In genomic region chr3:7307410-7307809, GRCh38 we compare ENCODE assay signal across 1 cellular context.
TF ChIP-seq lines count a peak whose summit lies in the region.

No MANE protein-coding gene starts in this region.

TF ChIP-seq in GM23338, 12 proteins besides CTCF, POLR2A, EP300 and RAD21 (continued from another document):
- TF ChIP-seq REST (IDR thresholded peaks at IDR 0.05; ENCODE audit: unreplicated experiment) = no peak
- TF ChIP-seq, protein P1, sequence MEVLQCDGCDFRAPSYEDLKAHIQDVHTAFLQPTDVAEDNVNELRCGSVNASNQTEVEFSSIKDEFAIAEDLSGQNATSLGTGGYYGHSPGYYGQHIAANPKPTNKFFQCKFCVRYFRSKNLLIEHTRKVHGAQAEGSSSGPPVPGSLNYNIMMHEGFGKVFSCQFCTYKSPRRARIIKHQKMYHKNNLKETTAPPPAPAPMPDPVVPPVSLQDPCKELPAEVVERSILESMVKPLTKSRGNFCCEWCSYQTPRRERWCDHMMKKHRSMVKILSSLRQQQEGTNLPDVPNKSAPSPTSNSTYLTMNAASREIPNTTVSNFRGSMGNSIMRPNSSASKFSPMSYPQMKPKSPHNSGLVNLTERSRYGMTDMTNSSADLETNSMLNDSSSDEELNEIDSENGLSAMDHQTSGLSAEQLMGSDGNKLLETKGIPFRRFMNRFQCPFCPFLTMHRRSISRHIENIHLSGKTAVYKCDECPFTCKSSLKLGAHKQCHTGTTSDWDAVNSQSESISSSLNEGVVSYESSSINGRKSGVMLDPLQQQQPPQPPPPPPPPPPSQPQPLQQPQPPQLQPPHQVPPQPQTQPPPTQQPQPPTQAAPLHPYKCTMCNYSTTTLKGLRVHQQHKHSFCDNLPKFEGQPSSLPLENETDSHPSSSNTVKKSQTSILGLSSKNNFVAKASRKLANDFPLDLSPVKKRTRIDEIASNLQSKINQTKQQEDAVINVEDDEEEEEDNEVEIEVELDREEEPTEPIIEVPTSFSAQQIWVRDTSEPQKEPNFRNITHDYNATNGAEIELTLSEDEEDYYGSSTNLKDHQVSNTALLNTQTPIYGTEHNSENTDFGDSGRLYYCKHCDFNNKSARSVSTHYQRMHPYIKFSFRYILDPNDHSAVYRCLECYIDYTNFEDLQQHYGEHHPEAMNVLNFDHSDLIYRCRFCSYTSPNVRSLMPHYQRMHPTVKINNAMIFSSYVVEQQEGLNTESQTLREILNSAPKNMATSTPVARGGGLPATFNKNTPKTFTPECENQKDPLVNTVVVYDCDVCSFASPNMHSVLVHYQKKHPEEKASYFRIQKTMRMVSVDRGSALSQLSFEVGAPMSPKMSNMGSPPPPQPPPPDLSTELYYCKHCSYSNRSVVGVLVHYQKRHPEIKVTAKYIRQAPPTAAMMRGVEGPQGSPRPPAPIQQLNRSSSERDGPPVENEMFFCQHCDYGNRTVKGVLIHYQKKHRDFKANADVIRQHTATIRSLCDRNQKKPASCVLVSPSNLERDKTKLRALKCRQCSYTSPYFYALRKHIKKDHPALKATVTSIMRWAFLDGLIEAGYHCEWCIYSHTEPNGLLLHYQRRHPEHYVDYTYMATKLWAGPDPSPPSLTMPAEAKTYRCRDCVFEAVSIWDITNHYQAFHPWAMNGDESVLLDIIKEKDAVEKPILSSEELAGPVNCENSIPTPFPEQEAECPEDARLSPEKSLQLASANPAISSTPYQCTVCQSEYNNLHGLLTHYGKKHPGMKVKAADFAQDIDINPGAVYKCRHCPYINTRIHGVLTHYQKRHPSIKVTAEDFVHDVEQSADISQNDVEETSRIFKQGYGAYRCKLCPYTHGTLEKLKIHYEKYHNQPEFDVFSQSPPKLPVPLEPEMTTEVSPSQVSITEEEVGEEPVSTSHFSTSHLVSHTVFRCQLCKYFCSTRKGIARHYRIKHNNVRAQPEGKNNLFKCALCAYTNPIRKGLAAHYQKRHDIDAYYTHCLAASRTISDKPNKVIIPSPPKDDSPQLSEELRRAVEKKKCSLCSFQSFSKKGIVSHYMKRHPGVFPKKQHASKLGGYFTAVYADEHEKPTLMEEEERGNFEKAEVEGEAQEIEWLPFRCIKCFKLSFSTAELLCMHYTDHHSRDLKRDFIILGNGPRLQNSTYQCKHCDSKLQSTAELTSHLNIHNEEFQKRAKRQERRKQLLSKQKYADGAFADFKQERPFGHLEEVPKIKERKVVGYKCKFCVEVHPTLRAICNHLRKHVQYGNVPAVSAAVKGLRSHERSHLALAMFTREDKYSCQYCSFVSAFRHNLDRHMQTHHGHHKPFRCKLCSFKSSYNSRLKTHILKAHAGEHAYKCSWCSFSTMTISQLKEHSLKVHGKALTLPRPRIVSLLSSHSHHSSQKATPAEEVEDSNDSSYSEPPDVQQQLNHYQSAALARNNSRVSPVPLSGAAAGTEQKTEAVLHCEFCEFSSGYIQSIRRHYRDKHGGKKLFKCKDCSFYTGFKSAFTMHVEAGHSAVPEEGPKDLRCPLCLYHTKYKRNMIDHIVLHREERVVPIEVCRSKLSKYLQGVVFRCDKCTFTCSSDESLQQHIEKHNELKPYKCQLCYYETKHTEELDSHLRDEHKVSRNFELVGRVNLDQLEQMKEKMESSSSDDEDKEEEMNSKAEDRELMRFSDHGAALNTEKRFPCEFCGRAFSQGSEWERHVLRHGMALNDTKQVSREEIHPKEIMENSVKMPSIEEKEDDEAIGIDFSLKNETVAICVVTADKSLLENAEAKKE (CRISPR knock-in tag; IDR thresholded peaks at IDR 0.05) = no peak
